In the genomic region with DNA sequence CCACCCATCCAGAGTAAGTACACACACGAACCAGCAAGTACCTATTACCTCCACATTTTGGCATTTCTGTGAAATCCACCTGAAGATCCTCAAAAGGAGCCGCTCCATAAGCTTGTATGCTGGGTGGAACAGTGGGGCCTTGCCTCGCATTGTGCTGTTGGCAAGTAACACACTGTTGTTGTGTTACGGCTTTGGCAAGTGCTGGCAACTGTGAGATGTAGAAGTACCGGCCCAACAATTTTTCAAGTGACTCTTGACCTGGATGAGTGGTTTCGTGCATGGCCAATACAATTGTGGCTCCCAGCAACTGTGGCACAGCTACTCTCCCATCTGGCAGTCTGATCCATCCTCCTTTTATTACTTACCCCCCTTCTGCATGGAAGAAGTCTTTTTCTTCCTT, we compare ENCODE assay signal across 17 cellular contexts.
DNase-seq lines count a peak whose midpoint lies in the region; ATAC-seq, FAIRE-seq and TF ChIP-seq lines count a peak whose summit lies in the region.
"Had no signal": no experiment of that assay in that cellular context is flagged by ENCODE, and none has a peak within 500 bp of the region (broad histone marks: within the 10 kb centered on the region; RNA-seq: fewer than 3 reads in every experiment).

No MANE protein-coding gene starts in this region.

- no peak overlapping the region for H3K4me3 ChIP-seq in lung
- H3K4me3 ChIP-seq in HAP-1, result no peak overlapping the region
- no peak overlapping the region for H3K4me3 ChIP-seq in aorta (ENCODE audit: low read length in 2 of 2)
- H3K4me3 ChIP-seq: BLaER1 treated with 17β-estradiol and CSF1 and Interleukin-3, amounts not matched to agents 10 nM and 100 nM; GM23248 had no signal

- no peaks in the 10 kb centered on the region for H3K4me1 ChIP-seq in lung (ENCODE audit: control insufficient read depth in 2 of 2, insufficient read depth in 2 of 2, low read length in 2 of 2)
- no peaks in the 10 kb centered on the region for H3K4me1 ChIP-seq in HAP-1
- no peaks in the 10 kb centered on the region for H3K4me1 ChIP-seq in aorta (ENCODE audit: control insufficient read depth in 1 of 2, insufficient read depth in 2 of 2, low read length in 2 of 2)
- H3K4me1 ChIP-seq: BLaER1 treated with 17β-estradiol and CSF1 and Interleukin-3, amounts not matched to agents 10 nM and 100 nM had no signal

- FAIRE-seq in GM12892 (lab: Jason Lieb, UNC), result no peak
- FAIRE-seq: GM18507, H54, HepG2 had no signal

- peaks cover 0 to 3% of the 10 kb centered on the region in 2 donors for H3K9me3 ChIP-seq in lung (ENCODE audit: control insufficient read depth in 2 of 2, insufficient read depth in 1 of 2, low read length in 1 of 2)
- no peaks in the 10 kb centered on the region for H3K9me3 ChIP-seq in HAP-1
- no peaks in the 10 kb centered on the region for H3K9me3 ChIP-seq in aorta (ENCODE audit: control insufficient read depth, low read length)

- in situ Hi-C loops in HAP-1 (cut with MboI; ENCODE audit: low sequenced_read_pairs), result no loop called here

- WGBS in lung, 2 donors, result 58 to 78% methylated on average over 6 of the region's 6 CpGs
- WGBS in aorta, 2 donors, result 74 to 82% methylated on average over 6 of the region's 6 CpGs

- H3K27ac ChIP-seq in lung (ENCODE audit: low read depth in 1 of 2, low read length in 1 of 2) (no peak overlapping the region), aorta (ENCODE audit: low read depth in 1 of 2, low read length in 2 of 2) (no peak overlapping the region)
- H3K27ac ChIP-seq: BLaER1 treated with 17β-estradiol and CSF1 and Interleukin-3, amounts not matched to agents 10 nM and 100 nM; GM23248 had no signal

- ATAC-seq in lung (ENCODE audit: insufficient read depth, low FRiP score), result no peak
- no peak for ATAC-seq in aorta (ENCODE audit: low FRiP score)
- ATAC-seq: HepG2 had no signal

- DNase-seq in DMS53 treated with DMSO at 0.1 percent for 48 hours (lab: John Stamatoyannopoulos, UW; ENCODE audit: unreplicated experiment), result peak; percentile 68
- DNase-seq in NCI-H1092 (lab: John Stamatoyannopoulos, UW), result peak; percentile 32
- DNase-seq in NCI-H2029 treated with DMSO at 0.1 percent for 48 hours (lab: John Stamatoyannopoulos, UW), result peak; percentile 50
- peak; percentile 43 for DNase-seq in lung (ENCODE audit: low spot score)
- no peak for DNase-seq in NCI-H1105 treated with DMSO at 0.1 percent for 48 hours (lab: John Stamatoyannopoulos, UW)
- no peak for DNase-seq in HAP-1 (ENCODE audit: low spot score in 2 of 2)
- DNase-seq in GM12892 (ENCODE audit: insufficient read length), result no peak
- DNase-seq in aorta, result no peak
- DNase-seq: ACHN; Calu3; CD4-positive, CD25-positive, alpha-beta regulatory T cell; DMS 273 treated with DMSO at 0.1 percent for 48 hours; GM23248 had no signal

- no peak for TF ChIP-seq POLR2A in GM12892 (IDR thresholded peaks at IDR 0.05; ENCODE audit: low read depth, low read length)

- TF ChIP-seq CTCF in lung (IDR thresholded peaks at IDR 0.05; ENCODE audit: control extremely low read depth, extremely low read depth), result no peak

- no peaks in the 10 kb centered on the region for H3K27me3 ChIP-seq in lung (ENCODE audit: control insufficient read depth, insufficient read depth)
- H3K27me3 ChIP-seq in HAP-1 (ENCODE audit: low read depth), result no peaks in the 10 kb centered on the region
- no peaks in the 10 kb centered on the region for H3K27me3 ChIP-seq in aorta (ENCODE audit: control insufficient read depth in 1 of 2, insufficient read depth in 2 of 2, low read length in 1 of 2)

- intact Hi-C loops in aorta (cut with DNase I), result no loop called here

- H3K36me3 ChIP-seq in lung (ENCODE audit: control insufficient read depth in 2 of 2, insufficient read depth in 2 of 2, low read length in 2 of 2), result no peaks in the 10 kb centered on the region
- no peaks in the 10 kb centered on the region for H3K36me3 ChIP-seq in HAP-1 (replicated peaks)
- H3K36me3 ChIP-seq in aorta (ENCODE audit: control insufficient read depth in 1 of 2, insufficient read depth in 2 of 2, low read length in 1 of 2), result no peaks in the 10 kb centered on the region
- H3K36me3 ChIP-seq: BLaER1 treated with 17β-estradiol and CSF1 and Interleukin-3, amounts not matched to agents 10 nM and 100 nM had no signal

Comparison
In these comparisons a context has a peak if more than half of its experiments do, and no peak if none do; other contexts are left out.
1. DNase-seq: peak in DMS53 treated with DMSO at 0.1 percent for 48 hours (single experiment), NCI-H1092 (single experiment), NCI-H2029 treated with DMSO at 0.1 percent for 48 hours (single experiment) and lung (single experiment); none in NCI-H1105 treated with DMSO at 0.1 percent for 48 hours (single experiment), HAP-1 (0 of 2), GM12892 (single experiment) and aorta (0 of 2).